In genomic region chr2:143901185-143901842, GRCh38 we compare ENCODE assay signal across 8 cellular contexts.
DNase-seq lines count a peak whose midpoint lies in the region; ATAC-seq and TF ChIP-seq lines count a peak whose summit lies in the region.

No MANE protein-coding gene starts in this region.

- no peak overlapping the region for H3K27ac ChIP-seq in WERI-Rb-1

- H3K4me3 ChIP-seq in WERI-Rb-1 (ENCODE audit: low read depth, low read length), result no peak overlapping the region

- in situ Hi-C loops in ACHN (cut with HindIII; ENCODE audit: low pct_ligation_motif_present, low pct_unique_long_range_greater_than_20kb, low sequenced_read_pairs), result no loop called here

- ATAC-seq in GM21367 (IDR thresholded peaks at IDR 0.05; ENCODE audit: unreplicated experiment), result peak; percentile 44

- peak; percentile 82 for DNase-seq in ACHN
- peak; percentile 20 for DNase-seq in HK-2 (ENCODE audit: unreplicated experiment)
- peak; percentile 12 for DNase-seq in dermis blood vessel endothelial cell
- no peak for DNase-seq in activated gamma-delta T cell (lab: John Stamatoyannopoulos, UW)
- DNase-seq in NCI-H1048 (lab: John Stamatoyannopoulos, UW), result no peak
- no peak for DNase-seq in WERI-Rb-1
- DNase-seq in posterior vena cava (ENCODE audit: low spot score), result no peak

- intact Hi-C loops in posterior vena cava (cut with DNase I), result no loop called here

- peaks cover 3% of the 10 kb centered on the region for H3K9me3 ChIP-seq in WERI-Rb-1 (ENCODE audit: severe bottlenecking)

- H3K27me3 ChIP-seq in WERI-Rb-1 (ENCODE audit: insufficient read depth, low read depth, severe bottlenecking), result no peaks in the 10 kb centered on the region

- H3K36me3 ChIP-seq in WERI-Rb-1, result no peaks in the 10 kb centered on the region

- TF ChIP-seq CTCF in WERI-Rb-1 (IDR thresholded peaks at IDR 0.05; ENCODE audit: low read depth, low read length), result no peak

Comparison
In these comparisons a context has a peak if more than half of its experiments do, and no peak if none do; other contexts are left out.
1. DNase-seq: peak in ACHN (single experiment), HK-2 (single experiment) and dermis blood vessel endothelial cell (single experiment); none in activated gamma-delta T cell (single experiment), NCI-H1048 (single experiment), WERI-Rb-1 (single experiment) and posterior vena cava (single experiment).